ENCODE assay signal across 23 cellular contexts in genomic region chr11:35932121-35932520, GRCh38. TPM values are rescaled to one million over a fixed set of nuclear protein-coding genes. Genes with fewer than 3 reads are reported as not detected.
"Had no signal": no experiment of that assay in that cellular context is flagged by ENCODE, and none has a peak within 500 bp of the region (broad histone marks: within the 10 kb centered on the region; RNA-seq: fewer than 3 reads in every experiment).

No MANE protein-coding gene starts in this region.

- H3K9me3 Mint-ChIP-seq: naive thymus-derived CD8-positive, alpha-beta T cell had no signal

- H3K36me3 Mint-ChIP-seq: naive thymus-derived CD8-positive, alpha-beta T cell; stimulated activated memory B cell treated with anti-CD40 and anti-IgM and Interleukin-4, amounts not matched to agents 10 μg/mL and 1 μg/mL and 100 μg/mL, for 72 hours had no signal

- H3K4me1 ChIP-seq: colonic mucosa, testis, uterus had no signal

- ATAC-seq: esophagus mucosa; gastrocnemius medialis; naive thymus-derived CD8-positive, alpha-beta T cell; psoas muscle; stimulated activated memory B cell treated with anti-CD40 and anti-IgM and Interleukin-4, amounts not matched to agents 10 μg/mL and 1 μg/mL and 100 μg/mL, for 72 hours; stimulated activated naive CD8-positive, alpha-beta T cell treated with anti-CD3 and anti-CD28 coated beads, Interleukin-15, Interleukin-2, amounts not matched to agents 100 U/mL and 50 U/mL, for 24 hours had no signal

- H3K9me3 ChIP-seq: colonic mucosa, gastrocnemius medialis, psoas muscle, testis, upper lobe of right lung, uterus had no signal

- H3K4me3 Mint-ChIP-seq: naive thymus-derived CD8-positive, alpha-beta T cell; nephron progenitor cell; stimulated activated memory B cell treated with anti-CD40 and anti-IgM and Interleukin-4, amounts not matched to agents 10 μg/mL and 1 μg/mL and 100 μg/mL, for 72 hours had no signal

- H3K4me1 Mint-ChIP-seq: naive thymus-derived CD8-positive, alpha-beta T cell; stimulated activated memory B cell treated with anti-CD40 and anti-IgM and Interleukin-4, amounts not matched to agents 10 μg/mL and 1 μg/mL and 100 μg/mL, for 72 hours had no signal

- H3K36me3 ChIP-seq: colonic mucosa, gastrocnemius medialis, lower lobe of right lung, ovary, spleen, tibial artery, upper lobe of right lung, uterus had no signal

- H3K4me3 ChIP-seq: colonic mucosa, gastrocnemius medialis, lower lobe of right lung, ovary, psoas muscle, skin epidermis, spleen, testis, tibial artery, upper lobe of right lung, uterus had no signal

- H3K27ac Mint-ChIP-seq: naive thymus-derived CD8-positive, alpha-beta T cell; nephron progenitor cell; stimulated activated memory B cell treated with anti-CD40 and anti-IgM and Interleukin-4, amounts not matched to agents 10 μg/mL and 1 μg/mL and 100 μg/mL, for 72 hours had no signal

- DNase-seq: colonic mucosa; foreskin fibroblast; gastrocnemius medialis; left ventricle myocardium superior; lower lobe of right lung; naive thymus-derived CD8-positive, alpha-beta T cell; nephron progenitor cell; occipital lobe; ovary; posterior cingulate gyrus; psoas muscle; right cardiac atrium; spleen; stimulated activated CD4-positive, alpha-beta T cell treated with anti-CD3 and anti-CD28 coated beads, Interleukin-4, amount 100 ng/mL, for 4 hours; stimulated activated naive CD8-positive, alpha-beta T cell treated with anti-CD3 and anti-CD28 coated beads, Interleukin-15, Interleukin-2, amounts not matched to agents 100 U/mL and 50 U/mL, for 24 hours; substantia nigra; testis; tibial artery; upper lobe of right lung; uterus had no signal

- H3K27ac ChIP-seq: colonic mucosa, gastrocnemius medialis, lower lobe of right lung, ovary, psoas muscle, testis, tibial artery, upper lobe of right lung, uterus had no signal

- H3K27me3 ChIP-seq: colonic mucosa, gastrocnemius medialis, ovary, testis, upper lobe of right lung, uterus had no signal

RNA-seq across cellular contexts. Expression of gene LDLRAD3, which starts 11.7 kb away (rescaled TPM):
- total RNA-seq: naive thymus-derived CD8-positive, alpha-beta T cell had no signal
